Comparison of ENCODE assay signal across 28 cellular contexts in genomic region chr2:117128471-117128870, GRCh38.
DNase-seq lines count a peak whose midpoint lies in the region; ATAC-seq, FAIRE-seq and TF ChIP-seq lines count a peak whose summit lies in the region.
"Had no signal": no experiment of that assay in that cellular context is flagged by ENCODE, and none has a peak within 500 bp of the region (broad histone marks: within the 10 kb centered on the region; RNA-seq: fewer than 3 reads in every experiment).

No MANE protein-coding gene starts in this region.

- FAIRE-seq in HepG2 (lab: Jason Lieb, UNC) = no peak
- FAIRE-seq: GM12892, keratinocyte had no signal

- H3K9me3 ChIP-seq in HepG2 (ENCODE audit: low read length) (peaks cover 97% of the 10 kb centered on the region), right lobe of liver (no peaks in the 10 kb centered on the region), colonic mucosa (no peaks in the 10 kb centered on the region)
- no peaks in the 10 kb centered on the region for H3K9me3 ChIP-seq in CD8-positive, alpha-beta memory T cell (ENCODE audit: low read length)
- H3K9me3 ChIP-seq: body of pancreas, thoracic aorta had no signal

- H4K20me1 ChIP-seq in HepG2 (ENCODE audit: insufficient read depth, low read length) = no peaks in the 10 kb centered on the region

- H3K9me3 Mint-ChIP-seq in mesothelial cell of epicardium = peaks cover 12% of the 10 kb centered on the region
- H3K9me3 Mint-ChIP-seq in CD8-positive, alpha-beta memory T cell = peaks cover 5 to 25% (median 13%) of the 10 kb centered on the region in 5 donors

- H3K27me3 ChIP-seq in HepG2 (ENCODE audit: control insufficient read depth in 1 of 2, insufficient read depth in 2 of 2, low read length in 2 of 2) = no peaks in the 10 kb centered on the region
- no peaks in the 10 kb centered on the region for H3K27me3 ChIP-seq in right lobe of liver
- no peaks in the 10 kb centered on the region for H3K27me3 ChIP-seq in colonic mucosa
- H3K27me3 ChIP-seq in CD8-positive, alpha-beta memory T cell (ENCODE audit: insufficient read depth, low read length, poor library complexity, severe bottlenecking) = no peaks in the 10 kb centered on the region
- H3K27me3 ChIP-seq: body of pancreas, sigmoid colon had no signal

- H3K4me3 ChIP-seq in HepG2 (replicated peaks in 1 of 3; ENCODE audit: insufficient read depth in 1 of 3, low read depth in 2 of 3, low read length in 3 of 3) (no peak overlapping the region), right lobe of liver (no peak overlapping the region), colonic mucosa (no peak overlapping the region)
- no peak overlapping the region for H3K4me3 ChIP-seq in CD8-positive, alpha-beta memory T cell (ENCODE audit: low read length)
- H3K4me3 ChIP-seq: body of pancreas, lung, sigmoid colon, thoracic aorta had no signal

- TF ChIP-seq CTCF in HepG2 (CRISPR knock-in tag; IDR thresholded peaks at IDR 0.05) (no peak), right lobe of liver (IDR thresholded peaks at IDR 0.05) (no peak), colonic mucosa (IDR thresholded peaks at IDR 0.05) (no peak), mesothelial cell of epicardium (IDR thresholded peaks at IDR 0.05; ENCODE audit: unreplicated experiment) (no peak)

- no peak overlapping the region for H3K9ac ChIP-seq in HepG2 (ENCODE audit: insufficient read depth, low read depth, low read length)
- no peak overlapping the region for H3K9ac ChIP-seq in colonic mucosa (ENCODE audit: low read depth in 2 of 2, low read length in 2 of 2)

- POLR2A ChIA-PET in HepG2 (lab: Yijun Ruan, JAX) = no interaction called here
- POLR2A ChIA-PET in CD8-positive, alpha-beta memory T cell (lab: Charles Lee) = no interaction called here

- TF ChIP-seq POLR2A in HepG2 (IDR thresholded peaks at IDR 0.05; ENCODE audit: insufficient read depth in 1 of 2, low read depth in 2 of 2, low read length in 2 of 2) (no peak), right lobe of liver (IDR thresholded peaks at IDR 0.05) (no peak)

- no peaks in the 10 kb centered on the region for H3K27me3 Mint-ChIP-seq in mesothelial cell of epicardium (ENCODE audit: low read depth)
- H3K27me3 Mint-ChIP-seq in CD8-positive, alpha-beta memory T cell = no peaks in the 10 kb centered on the region
- H3K27me3 Mint-ChIP-seq: activated CD4-positive, alpha-beta memory T cell treated with anti-CD3 and anti-CD28 coated beads for 36 hours; activated naive CD8-positive, alpha-beta T cell treated with anti-CD3 and anti-CD28 coated beads for 36 hours; activated T-helper 17 cell treated with anti-CD3 and anti-CD28 coated beads, Interleukin-2, amount 50 U/mL, for 72 hours; T-helper 17 cell had no signal

- no TSS peak for BruUV-seq in HepG2 (replicated peaks; lab: Mats Ljungman, UMichigan)

- TF ChIP-seq EP300 in HepG2 (IDR thresholded peaks at IDR 0.05; ENCODE audit: low read depth in 2 of 2, low read length in 2 of 2) (no peak), HepG2 (CRISPR knock-in tag; IDR thresholded peaks at IDR 0.05; ENCODE audit: borderline replicate concordance) (no peak)

- TF ChIP-seq RAD21 in HepG2 (CRISPR knock-in tag; IDR thresholded peaks at IDR 0.05) = no peak

- ATAC-seq in HepG2 (no peak), right lobe of liver (no peak)
- ATAC-seq: activated T-helper 17 cell treated with anti-CD3 and anti-CD28 coated beads, Interleukin-2, amount 50 U/mL, for 72 hours; body of pancreas; T-helper 17 cell had no signal

- no peak overlapping the region for H3K4me2 ChIP-seq in HepG2 (ENCODE audit: low read depth, low read length)

- intact Hi-C loops in HepG2 (cut with micrococcal nuclease; ENCODE audit: unreplicated experiment) (no loop called here), right lobe of liver (cut with DNase I) (no loop called here), colonic mucosa (cut with DNase I) (no loop called here)

- H3K4me3 Mint-ChIP-seq in mesothelial cell of epicardium = no peak overlapping the region
- no peak overlapping the region for H3K4me3 Mint-ChIP-seq in CD8-positive, alpha-beta memory T cell
- H3K4me3 Mint-ChIP-seq: activated CD4-positive, alpha-beta memory T cell treated with anti-CD3 and anti-CD28 coated beads for 36 hours; activated naive CD8-positive, alpha-beta T cell treated with anti-CD3 and anti-CD28 coated beads for 36 hours; activated T-helper 17 cell treated with anti-CD3 and anti-CD28 coated beads, Interleukin-2, amount 50 U/mL, for 72 hours; T-helper 17 cell had no signal

- H3K4me1 ChIP-seq in HepG2 (ENCODE audit: insufficient read depth, low read length) = no peaks in the 10 kb centered on the region
- H3K4me1 ChIP-seq in right lobe of liver = no peaks in the 10 kb centered on the region
- no peaks in the 10 kb centered on the region for H3K4me1 ChIP-seq in colonic mucosa
- H3K4me1 ChIP-seq in CD8-positive, alpha-beta memory T cell (ENCODE audit: insufficient read depth, low read length) = no peaks in the 10 kb centered on the region
- H3K4me1 ChIP-seq: body of pancreas, sigmoid colon had no signal

- H3K36me3 ChIP-seq in HepG2 (replicated peaks in 1 of 2; ENCODE audit: control insufficient read depth in 1 of 2, insufficient read depth in 2 of 2, low read length in 2 of 2) (no peaks in the 10 kb centered on the region), right lobe of liver (no peaks in the 10 kb centered on the region), colonic mucosa (no peaks in the 10 kb centered on the region)
- no peaks in the 10 kb centered on the region for H3K36me3 ChIP-seq in CD8-positive, alpha-beta memory T cell (ENCODE audit: insufficient read depth, low read length)
- H3K36me3 ChIP-seq: sigmoid colon, thoracic aorta had no signal

- no peak overlapping the region for H3K27ac ChIP-seq in HepG2 (ENCODE audit: extremely low read length, insufficient read depth, low read length)
- H3K27ac ChIP-seq in right lobe of liver = no peak overlapping the region
- no peak overlapping the region for H3K27ac ChIP-seq in colonic mucosa
- no peak overlapping the region for H3K27ac ChIP-seq in CD8-positive, alpha-beta memory T cell (ENCODE audit: low read depth, low read length)
- H3K27ac ChIP-seq: body of pancreas, HL-60, sigmoid colon, thoracic aorta had no signal

- H2AFZ ChIP-seq in HepG2 (ENCODE audit: low read length) = no peak overlapping the region

- peaks cover 2% of the 10 kb centered on the region for H3K36me3 Mint-ChIP-seq in mesothelial cell of epicardium
- H3K36me3 Mint-ChIP-seq in CD8-positive, alpha-beta memory T cell = no peaks in the 10 kb centered on the region
- H3K36me3 Mint-ChIP-seq: activated CD4-positive, alpha-beta memory T cell treated with anti-CD3 and anti-CD28 coated beads for 36 hours; activated naive CD8-positive, alpha-beta T cell treated with anti-CD3 and anti-CD28 coated beads for 36 hours had no signal

- H3K79me2 ChIP-seq in HepG2 (ENCODE audit: insufficient read depth, low read length) = no peaks in the 10 kb centered on the region

- CTCF ChIA-PET in HepG2 (lab: Yijun Ruan, JAX; ENCODE audit: low intra/inter-chr PET ratio, low total read pairs) = no interaction called here
- CTCF ChIA-PET in CD8-positive, alpha-beta memory T cell (lab: Charles Lee) = no interaction called here

- in situ Hi-C loops in HepG2 (cut with HindIII; ENCODE audit: extremely low pct_ligation_motif_present, low pct_unique_long_range_greater_than_20kb) = no loop called here

- peak overlapping the region; percentile 95 for H3K27ac Mint-ChIP-seq in mesothelial cell of epicardium
- H3K27ac Mint-ChIP-seq in CD8-positive, alpha-beta memory T cell = no peak overlapping the region
- H3K27ac Mint-ChIP-seq: activated CD4-positive, alpha-beta memory T cell treated with anti-CD3 and anti-CD28 coated beads for 36 hours; activated naive CD8-positive, alpha-beta T cell treated with anti-CD3 and anti-CD28 coated beads for 36 hours; activated T-helper 17 cell treated with anti-CD3 and anti-CD28 coated beads, Interleukin-2, amount 50 U/mL, for 72 hours; T-helper 17 cell had no signal

- H3K4me1 Mint-ChIP-seq in mesothelial cell of epicardium = peaks cover 38% of the 10 kb centered on the region
- H3K4me1 Mint-ChIP-seq in CD8-positive, alpha-beta memory T cell = no peaks in the 10 kb centered on the region
- H3K4me1 Mint-ChIP-seq: activated naive CD8-positive, alpha-beta T cell treated with anti-CD3 and anti-CD28 coated beads for 36 hours; activated T-helper 17 cell treated with anti-CD3 and anti-CD28 coated beads, Interleukin-2, amount 50 U/mL, for 72 hours; T-helper 17 cell had no signal

- peak; percentile 1 for DNase-seq in HepG2 (ENCODE audit: low spot score)
- no peak for DNase-seq in right lobe of liver
- peak; percentile 23 for DNase-seq in colonic mucosa
- DNase-seq in mesothelial cell of epicardium (ENCODE audit: low spot score in 2 of 2, unreplicated experiment in 2 of 2) = no peak
- DNase-seq in HUDEP-2 (lab: John Stamatoyannopoulos, UW; ENCODE audit: unreplicated experiment in 76 of 76) = no peak
- no peak for DNase-seq in NCI-H146 treated with DMSO at 0.1 percent for 48 hours (lab: John Stamatoyannopoulos, UW; ENCODE audit: unreplicated experiment)
- no peak for DNase-seq in CD8-positive, alpha-beta memory T cell
- DNase-seq in amygdala (lab: John Stamatoyannopoulos, UW) = no peak
- DNase-seq: 8988T; activated CD4-positive, alpha-beta memory T cell treated with anti-CD3 and anti-CD28 coated beads for 36 hours; activated CD4-positive, CD25-positive, alpha-beta regulatory T cell treated with anti-CD3 and anti-CD28 coated beads, Interleukin-2, amount 50 U/mL, for 72 hours; activated naive CD8-positive, alpha-beta T cell treated with anti-CD3 and anti-CD28 coated beads for 36 hours; body of pancreas; NCI-H1105 treated with DMSO at 0.1 percent for 48 hours; NCI-H2029; NCI-H2227 treated with DMSO at 0.1 percent for 48 hours; NCI-H69; posterior cingulate gyrus; RPMI8226; sigmoid colon; stimulated activated naive CD4-positive, alpha-beta T cell treated with Interleukin-2 at 50 U/mL for 16 hours; T-helper 17 cell had no signal

- 0% methylated on average over 1 of the region's 1 CpG for WGBS in HepG2 (ENCODE audit: low lambda C conversion rate)
- WGBS in right lobe of liver (ENCODE audit: insufficient coverage, low coverage, low lambda C conversion rate, missing lambda C conversion rate) = 17% methylated on average over 1 of the region's 1 CpG

TF ChIP-seq in HepG2, 621 proteins besides CTCF, POLR2A, EP300 and RAD21 (continues in another document):
- TF ChIP-seq POGK (CRISPR knock-in tag; conservative IDR thresholded peaks at IDR 0.05) = no peak

Comparison
In these comparisons a context has a peak if more than half of its experiments do, and no peak if none do; other contexts are left out.
1. DNase-seq: peak in HepG2 (single experiment) and colonic mucosa (single experiment); none in right lobe of liver (0 of 3), mesothelial cell of epicardium (0 of 2), HUDEP-2 (0 of 76), NCI-H146 treated with DMSO at 0.1 percent for 48 hours (single experiment), CD8-positive, alpha-beta memory T cell (0 of 5) and amygdala (0 of 56).